ENCODE assay signal across 16 cellular contexts in the genomic region with DNA sequence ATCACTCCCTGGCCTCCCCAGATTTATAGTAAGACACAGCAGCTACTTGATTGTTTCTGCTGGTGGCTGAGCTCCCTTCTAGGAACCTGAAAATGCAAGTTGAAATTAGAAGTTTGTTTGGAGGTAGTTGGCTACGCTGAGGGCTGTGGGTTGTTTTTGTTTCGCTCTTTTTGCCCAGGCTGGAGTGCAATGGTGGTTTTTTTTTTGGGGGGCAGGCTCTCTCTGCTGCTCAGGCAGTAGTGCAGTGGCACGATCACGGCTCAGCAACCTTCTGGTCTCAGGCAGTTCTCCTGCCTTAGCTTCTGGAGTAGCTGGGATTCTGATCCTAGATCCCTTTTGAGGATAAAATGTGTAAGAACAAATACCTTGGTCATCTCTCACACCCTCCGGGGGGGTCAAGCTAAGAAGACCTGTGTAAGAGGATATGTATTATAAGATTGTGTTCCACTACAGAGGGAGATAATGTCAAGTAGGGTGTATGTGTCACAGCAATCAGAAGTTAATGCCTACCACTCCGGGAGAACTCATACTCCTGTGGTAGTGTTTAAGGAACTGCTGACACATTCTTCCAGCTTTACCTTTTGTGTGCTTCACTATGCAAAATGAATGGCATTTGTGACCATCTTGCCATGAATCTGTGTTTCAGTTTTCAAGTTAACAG. TPM values are rescaled to one million over a fixed set of nuclear protein-coding genes. Genes with fewer than 3 reads are reported as not detected.
DNase-seq lines count a peak whose midpoint lies in the region; ATAC-seq and TF ChIP-seq lines count a peak whose summit lies in the region.
"Had no signal": no experiment of that assay in that cellular context is flagged by ENCODE, and none has a peak within 500 bp of the region (broad histone marks: within the 10 kb centered on the region; RNA-seq: fewer than 3 reads in every experiment).

No MANE protein-coding gene starts in this region.

- no peak for TF ChIP-seq CTCF in GM23338 (conservative IDR thresholded peaks at IDR 0.05; ENCODE audit: low read depth in 2 of 2)

- peaks cover 100% of the 10 kb centered on the region for H3K79me2 ChIP-seq in GM23338 (replicated peaks; ENCODE audit: insufficient read depth)

- H3K36me3 ChIP-seq in CD8-positive, alpha-beta memory T cell (ENCODE audit: insufficient read depth, low read length): no peaks in the 10 kb centered on the region
- peaks cover 28% of the 10 kb centered on the region; the same call in 1 of the 2 replicates for H3K36me3 ChIP-seq in GM23338 (ENCODE audit: insufficient read depth)
- H3K36me3 ChIP-seq in naive thymus-derived CD4-positive, alpha-beta T cell (ENCODE audit: control insufficient read depth in 2 of 3, insufficient read depth in 3 of 3, low read length in 3 of 3): no peaks in the 10 kb centered on the region
- H3K36me3 ChIP-seq: left lung, Peyer's patch had no signal

- no peaks in the 10 kb centered on the region for H3K9me2 ChIP-seq in GM23338 (ENCODE audit: insufficient read depth)

- H3K27ac Mint-ChIP-seq in CD8-positive, alpha-beta memory T cell: peak overlapping the region; percentile 5 to 97 (median 62)
- peak overlapping the region; percentile 85 for H3K27ac Mint-ChIP-seq in GM23338
- H3K27ac Mint-ChIP-seq in activated T-helper 17 cell treated with anti-CD3 and anti-CD28 coated beads, Interleukin-2, amount 50 U/mL, for 72 hours: peak overlapping the region; percentile 65
- H3K27ac Mint-ChIP-seq in naive thymus-derived CD4-positive, alpha-beta T cell: peak overlapping the region in 7 of 9 donors; percentile 2 to 65 (median 32)
- H3K27ac Mint-ChIP-seq: T-helper 1 cell treated with Interleukin-12 subunit alpha and Interleukin-12 subunit beta and Interleukin-4 antibody, amounts not matched to agents 30 μg/mL and 1 μg/mL, for 36 hours had no signal

- peaks cover 61 to 79% (median 73%) of the 10 kb centered on the region in 3 donors for H3K4me1 Mint-ChIP-seq in CD8-positive, alpha-beta memory T cell
- H3K4me1 Mint-ChIP-seq in GM23338: peaks cover 80% of the 10 kb centered on the region
- peaks cover 25% of the 10 kb centered on the region for H3K4me1 Mint-ChIP-seq in activated T-helper 17 cell treated with anti-CD3 and anti-CD28 coated beads, Interleukin-2, amount 50 U/mL, for 72 hours
- H3K4me1 Mint-ChIP-seq in naive thymus-derived CD4-positive, alpha-beta T cell: peaks cover 46 to 90% (median 75%) of the 10 kb centered on the region in 7 donors

- no peak for DNase-seq in CD8-positive, alpha-beta memory T cell
- no peak for DNase-seq in GM23338 (ENCODE audit: low spot score)
- DNase-seq in naive thymus-derived CD4-positive, alpha-beta T cell: no peak
- no peak for DNase-seq in activated CD4-positive, CD25-positive, alpha-beta regulatory T cell treated with anti-CD3 and anti-CD28 coated beads, Interleukin-2, amount 50 U/mL, for 72 hours
- DNase-seq: activated naive CD4-positive, alpha-beta T cell treated with anti-CD3 and anti-CD28 coated beads, Interleukin-2, amount 50 U/mL, for 16 hours; C1 segment of cervical spinal cord; heart right ventricle; left lung; NCI-H1417 treated with DMSO at 0.1 percent for 48 hours; Peyer's patch had no signal

- H4K20me1 ChIP-seq in GM23338 (replicated peaks; ENCODE audit: insufficient read depth): peaks cover 95% of the 10 kb centered on the region

- no peak overlapping the region for H2AFZ ChIP-seq in GM23338

- peak overlapping the region; percentile 34 for H3K4me2 ChIP-seq in GM23338

- no peaks in the 10 kb centered on the region for H3K27me3 ChIP-seq in CD8-positive, alpha-beta memory T cell (ENCODE audit: insufficient read depth, low read length, poor library complexity, severe bottlenecking)
- no peaks in the 10 kb centered on the region for H3K27me3 ChIP-seq in GM23338 (ENCODE audit: insufficient read depth)
- no peaks in the 10 kb centered on the region for H3K27me3 ChIP-seq in naive thymus-derived CD4-positive, alpha-beta T cell (ENCODE audit: control insufficient read depth in 2 of 2, insufficient read depth in 2 of 2, low read length in 2 of 2)
- H3K27me3 ChIP-seq: heart right ventricle, left lung, Peyer's patch had no signal

- H3K9me3 ChIP-seq in CD8-positive, alpha-beta memory T cell (ENCODE audit: low read length): no peaks in the 10 kb centered on the region
- H3K9me3 ChIP-seq in naive thymus-derived CD4-positive, alpha-beta T cell (ENCODE audit: control insufficient read depth in 2 of 3, low read length in 3 of 3): no peaks in the 10 kb centered on the region
- H3K9me3 ChIP-seq: heart right ventricle, Peyer's patch had no signal

- no peak for ATAC-seq in GM23338
- ATAC-seq in activated T-helper 17 cell treated with anti-CD3 and anti-CD28 coated beads, Interleukin-2, amount 50 U/mL, for 72 hours (replicated peaks): peak; percentile 87
- ATAC-seq in naive thymus-derived CD4-positive, alpha-beta T cell: no peak
- ATAC-seq in HG03521 (IDR thresholded peaks at IDR 0.05; ENCODE audit: unreplicated experiment): no peak
- no peak for ATAC-seq in GM18868 (IDR thresholded peaks at IDR 0.05; ENCODE audit: unreplicated experiment)
- no peak for ATAC-seq in HG03432 (IDR thresholded peaks at IDR 0.05; ENCODE audit: unreplicated experiment)
- ATAC-seq: esophagus mucosa, left lung had no signal

- H3K36me3 Mint-ChIP-seq in CD8-positive, alpha-beta memory T cell: peaks cover 0 to 36% (median 0%) of the 10 kb centered on the region in 3 donors
- peaks cover 67% of the 10 kb centered on the region for H3K36me3 Mint-ChIP-seq in GM23338 (ENCODE audit: low read depth)
- peaks cover 40% of the 10 kb centered on the region for H3K36me3 Mint-ChIP-seq in activated T-helper 17 cell treated with anti-CD3 and anti-CD28 coated beads, Interleukin-2, amount 50 U/mL, for 72 hours (ENCODE audit: low read depth)
- peaks cover 0 to 14% (median 6%) of the 10 kb centered on the region in 5 donors for H3K36me3 Mint-ChIP-seq in naive thymus-derived CD4-positive, alpha-beta T cell

- no peaks in the 10 kb centered on the region for H3K27me3 Mint-ChIP-seq in CD8-positive, alpha-beta memory T cell
- H3K27me3 Mint-ChIP-seq in GM23338 (ENCODE audit: insufficient read depth, low read depth, poor library complexity): peaks cover 15% of the 10 kb centered on the region
- H3K27me3 Mint-ChIP-seq in activated T-helper 17 cell treated with anti-CD3 and anti-CD28 coated beads, Interleukin-2, amount 50 U/mL, for 72 hours: no peaks in the 10 kb centered on the region
- no peaks in the 10 kb centered on the region for H3K27me3 Mint-ChIP-seq in naive thymus-derived CD4-positive, alpha-beta T cell

- H3K27ac ChIP-seq in CD8-positive, alpha-beta memory T cell (ENCODE audit: low read depth, low read length): no peak overlapping the region
- H3K27ac ChIP-seq in GM23338 (ENCODE audit: low read depth): peak overlapping the region; percentile 34; the same call in 1 of the 2 replicates
- H3K27ac ChIP-seq in naive thymus-derived CD4-positive, alpha-beta T cell (ENCODE audit: low read depth, low read length): no peak overlapping the region
- H3K27ac ChIP-seq: heart right ventricle, left lung, Peyer's patch had no signal

- CTCF ChIA-PET in CD8-positive, alpha-beta memory T cell (lab: Charles Lee): interaction anchor here (1.0 kb wide), 1 partner anchor 43 kb away, joined by 4 read pairs; no protein-coding TSS in a partner anchor
- CTCF ChIA-PET in naive thymus-derived CD4-positive, alpha-beta T cell (lab: Charles Lee): no interaction called here

- POLR2A ChIA-PET in CD8-positive, alpha-beta memory T cell (lab: Charles Lee): interaction anchor here (0.7 to 0.9 kb wide), 2 partner anchors 10 to 19 kb away, joined by 3 to 4 read pairs; partner anchors contain the start of gene JADE1
- POLR2A ChIA-PET in naive thymus-derived CD4-positive, alpha-beta T cell (lab: Charles Lee): interaction anchor here (0.7 kb wide), 2 partner anchors 13 to 15 kb away, joined by 3 read pairs; no protein-coding TSS in a partner anchor

- H3K9me3 Mint-ChIP-seq in CD8-positive, alpha-beta memory T cell: no peaks in the 10 kb centered on the region
- no peaks in the 10 kb centered on the region for H3K9me3 Mint-ChIP-seq in GM23338
- no peaks in the 10 kb centered on the region for H3K9me3 Mint-ChIP-seq in activated T-helper 17 cell treated with anti-CD3 and anti-CD28 coated beads, Interleukin-2, amount 50 U/mL, for 72 hours
- H3K9me3 Mint-ChIP-seq in naive thymus-derived CD4-positive, alpha-beta T cell: no peaks in the 10 kb centered on the region
- H3K9me3 Mint-ChIP-seq: T-helper 1 cell treated with Interleukin-12 subunit alpha and Interleukin-12 subunit beta and Interleukin-4 antibody, amounts not matched to agents 30 μg/mL and 1 μg/mL, for 36 hours had no signal

- H3K4me3 Mint-ChIP-seq in CD8-positive, alpha-beta memory T cell: peak overlapping the region in 6 of 7 donors; percentile 32 to 80 (median 59)
- peak overlapping the region; percentile 39; the same call in 2 of the 3 replicates for H3K4me3 Mint-ChIP-seq in GM23338
- peak overlapping the region; percentile 32 for H3K4me3 Mint-ChIP-seq in activated T-helper 17 cell treated with anti-CD3 and anti-CD28 coated beads, Interleukin-2, amount 50 U/mL, for 72 hours
- H3K4me3 Mint-ChIP-seq in naive thymus-derived CD4-positive, alpha-beta T cell: peak overlapping the region in 7 of 10 donors; percentile 42 to 72 (median 48)
- H3K4me3 Mint-ChIP-seq: T-helper 1 cell treated with Interleukin-12 subunit alpha and Interleukin-12 subunit beta and Interleukin-4 antibody, amounts not matched to agents 30 μg/mL and 1 μg/mL, for 36 hours had no signal

- no peak overlapping the region for H3K4me3 ChIP-seq in CD8-positive, alpha-beta memory T cell (ENCODE audit: low read length)
- 0 out of 2 replicates have a peak overlapping the region, but pooled peaks have one; percentile 10 for H3K4me3 ChIP-seq in GM23338
- no peak overlapping the region for H3K4me3 ChIP-seq in naive thymus-derived CD4-positive, alpha-beta T cell (ENCODE audit: low read length)
- H3K4me3 ChIP-seq: heart right ventricle, left lung, Peyer's patch had no signal

- intact Hi-C loops in naive thymus-derived CD4-positive, alpha-beta T cell (cut with micrococcal nuclease): no loop called here

- peaks cover 42% of the 10 kb centered on the region for H3K4me1 ChIP-seq in CD8-positive, alpha-beta memory T cell (ENCODE audit: insufficient read depth, low read length)
- peaks cover 94% of the 10 kb centered on the region for H3K4me1 ChIP-seq in GM23338 (ENCODE audit: insufficient read depth)
- peaks cover 0 to 22% of the 10 kb centered on the region in 2 donors for H3K4me1 ChIP-seq in naive thymus-derived CD4-positive, alpha-beta T cell (ENCODE audit: control insufficient read depth in 2 of 2, insufficient read depth in 2 of 2, low read length in 2 of 2)
- H3K4me1 ChIP-seq: Peyer's patch had no signal

- peaks cover 4% of the 10 kb centered on the region; the same call in 1 of the 2 replicates for H3F3A ChIP-seq in GM23338 (replicated peaks; ENCODE audit: low read depth)

RNA-seq across cellular contexts. Expression of gene JADE1, which starts 9.7 kb away (rescaled TPM):
- total RNA-seq in CD8-positive, alpha-beta memory T cell: 10 to 100 TPM; 28.4 to 29.1 TPM
- polyA plus RNA-seq in CD8-positive, alpha-beta memory T cell: 43.7 TPM
- 156 and 158 TPM in 2 replicates for total RNA-seq in GM23338 (2014; rRNA removed; shearing (Covaris generic))
- 75.5 and 84.2 TPM in 2 replicates for polyA plus RNA-seq in GM23338 (2016; fragmentation: Nextera tagmentation; extraction: Ambion mirVana)
- 10 to 100 TPM; 22.2 to 27.3 TPM for total RNA-seq in activated T-helper 17 cell treated with anti-CD3 and anti-CD28 coated beads, Interleukin-2, amount 50 U/mL, for 72 hours
- 10 to 100 TPM; 35.4 to 79.5 (median 62.2) TPM for total RNA-seq in naive thymus-derived CD4-positive, alpha-beta T cell
- 10 to 100 TPM; 34.5 to 55.8 TPM for polyA plus RNA-seq in naive thymus-derived CD4-positive, alpha-beta T cell

Comparison
In these comparisons a context has a peak if more than half of its experiments do, and no peak if none do; other contexts are left out.
1. H3K27ac Mint-ChIP-seq: peak in every context shown above with its lines; median percentile 85 in GM23338; 65 in activated T-helper 17 cell treated with anti-CD3 and anti-CD28 coated beads, Interleukin-2, amount 50 U/mL, for 72 hours; 62 in CD8-positive, alpha-beta memory T cell; 32 in naive thymus-derived CD4-positive, alpha-beta T cell.